Comparison of ENCODE assay signal across 14 cellular contexts in the genomic region with DNA sequence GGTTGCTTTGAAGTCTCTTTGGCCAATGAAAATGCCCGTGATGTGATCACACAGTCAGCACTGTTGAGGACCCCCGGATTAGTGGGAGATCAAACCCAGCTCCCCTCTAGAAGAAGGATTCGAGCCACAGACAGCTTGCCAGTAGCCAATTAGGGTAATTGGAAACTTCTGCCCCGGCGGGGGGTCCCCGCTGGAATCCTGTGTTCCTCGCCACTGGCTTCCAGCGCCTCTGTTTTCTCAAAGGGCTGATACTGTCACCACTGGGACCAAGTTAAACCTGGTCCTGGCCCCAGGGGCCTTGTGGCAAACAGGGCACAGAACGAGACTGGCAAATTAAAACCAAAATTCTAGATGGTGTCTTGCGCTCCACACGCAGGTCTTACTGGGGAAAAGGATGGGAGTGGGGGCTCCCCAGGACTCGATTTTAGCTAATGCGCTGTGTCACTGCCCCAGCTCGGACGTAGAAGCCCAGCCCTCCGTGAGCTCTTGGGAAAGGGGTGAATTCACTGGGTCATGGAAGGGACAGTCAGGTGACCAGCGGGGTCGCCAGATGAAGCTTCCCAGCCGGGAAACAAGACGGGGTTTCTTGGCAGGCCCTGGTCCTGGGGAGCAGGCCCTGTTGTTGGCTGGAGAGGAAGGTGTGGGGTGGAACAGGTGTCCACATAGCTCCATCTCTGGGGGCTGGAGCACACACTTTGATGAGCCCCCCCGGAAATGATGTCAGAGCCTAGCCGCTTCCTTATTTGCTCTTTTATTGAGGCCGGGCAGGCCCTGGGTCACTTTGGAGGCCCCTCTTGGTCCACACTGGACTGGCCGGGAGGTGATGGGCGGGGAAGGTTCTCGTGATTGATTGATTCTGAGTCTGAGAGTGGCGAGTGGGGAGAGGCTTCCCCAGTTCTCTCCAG.
A peak's percentile ranks its signal among the peaks of the same experiment; 100 is the strongest.
DNase-seq lines count a peak whose midpoint lies in the region; ATAC-seq and TF ChIP-seq lines count a peak whose summit lies in the region.
"Had no signal": no experiment of that assay in that cellular context is flagged by ENCODE, and none has a peak within 500 bp of the region (broad histone marks: within the 10 kb centered on the region; RNA-seq: fewer than 3 reads in every experiment).

No MANE protein-coding gene starts in this region.

- TF ChIP-seq POLR2A in prostate gland (IDR thresholded peaks at IDR 0.05) = no peak

- H3K4me1 ChIP-seq in iPS-18a (ENCODE audit: control insufficient read depth, low read depth, low read length) = peaks cover 22% of the 10 kb centered on the region
- no peaks in the 10 kb centered on the region for H3K4me1 ChIP-seq in prostate gland (replicated peaks)
- H3K4me1 ChIP-seq: psoas muscle had no signal

- no peak for TF ChIP-seq CTCF in prostate gland (IDR thresholded peaks at IDR 0.05)

- H3K27ac ChIP-seq in SK-N-MC (peak overlapping the region; percentile 62; the same call in 1 of the 2 replicates), iPS-18a (ENCODE audit: low read length) (no peak overlapping the region), prostate gland (peak overlapping the region; percentile 43 to 47)
- H3K27ac ChIP-seq: psoas muscle had no signal

- H3K27me3 ChIP-seq in iPS-18a (ENCODE audit: control insufficient read depth, insufficient read depth, low read length) (no peaks in the 10 kb centered on the region), prostate gland (replicated peaks; ENCODE audit: insufficient read depth) (no peaks in the 10 kb centered on the region)

- ATAC-seq in GM21447 (IDR thresholded peaks at IDR 0.05; ENCODE audit: unreplicated experiment) (no peak), HG03025 (IDR thresholded peaks at IDR 0.05; ENCODE audit: low FRiP score, unreplicated experiment) (no peak)
- ATAC-seq: activated CD8-positive, alpha-beta T cell treated with anti-CD3 and anti-CD28 coated beads, Interleukin-2, amount 10 ng/mL, durations not matched to agents 7 days and 5 days; CD8-positive, alpha-beta T cell had no signal

- intact Hi-C loops in prostate gland (cut with DNase I) = no loop called here

- DNase-seq in NCI-H748 (lab: John Stamatoyannopoulos, UW; ENCODE audit: unreplicated experiment) = peak; percentile 21
- no peak for DNase-seq in NCI-H748 treated with DMSO at 0.1 percent for 48 hours (lab: John Stamatoyannopoulos, UW)
- DNase-seq in SK-N-MC (ENCODE audit: low read depth, low spot score) = peak; percentile 37
- DNase-seq in prostate gland (ENCODE audit: low spot score) = no peak
- no peak for DNase-seq in central memory CD4-positive, alpha-beta T cell
- DNase-seq: activated CD8-positive, alpha-beta T cell treated with anti-CD3 and anti-CD28 coated beads, Interleukin-2, amount 10 ng/mL, durations not matched to agents 7 days and 5 days; activated effector memory CD4-positive, alpha-beta T cell treated with Interleukin-2 at 50 U/mL for 16 hours; CD8-positive, alpha-beta T cell; NCI-H2029 treated with DMSO at 0.1 percent for 48 hours; stimulated activated CD4-positive, alpha-beta T cell treated with anti-CD3 and anti-CD28 coated beads, Interleukin-1b, Interleukin-23, amount 100 ng/mL, for 48 hours had no signal

- 81% methylated on average over 27 of the region's 27 CpGs for WGBS in prostate gland

- H3K9ac ChIP-seq in SK-N-MC (ENCODE audit: insufficient read length) = no peak overlapping the region
- H3K9ac ChIP-seq in iPS-18a (ENCODE audit: low read length) = peak overlapping the region; percentile 3

- H3K4me3 ChIP-seq in SK-N-MC = peak overlapping the region; percentile 25; the same call in 1 of the 2 replicates
- peak overlapping the region; percentile 16 for H3K4me3 ChIP-seq in iPS-18a (ENCODE audit: low read length)
- H3K4me3 ChIP-seq in prostate gland = no peak overlapping the region
- H3K4me3 ChIP-seq: psoas muscle had no signal

- no peaks in the 10 kb centered on the region for H3K9me3 ChIP-seq in SK-N-MC (ENCODE audit: low read depth, low read length)
- H3K9me3 ChIP-seq in iPS-18a (ENCODE audit: control insufficient read depth, low read depth, low read length) = no peaks in the 10 kb centered on the region
- H3K9me3 ChIP-seq in prostate gland = no peaks in the 10 kb centered on the region
- H3K9me3 ChIP-seq: psoas muscle had no signal

- no peaks in the 10 kb centered on the region for H3K36me3 ChIP-seq in SK-N-MC (ENCODE audit: insufficient read depth, low read length)
- no peaks in the 10 kb centered on the region for H3K36me3 ChIP-seq in iPS-18a (ENCODE audit: control insufficient read depth, low read depth, low read length)
- H3K36me3 ChIP-seq in prostate gland = no peaks in the 10 kb centered on the region

Comparison
In these comparisons a context has a peak if more than half of its experiments do, and no peak if none do; other contexts are left out.
1. DNase-seq: peak in NCI-H748 (single experiment) and SK-N-MC (single experiment); none in NCI-H748 treated with DMSO at 0.1 percent for 48 hours (single experiment), prostate gland (single experiment) and central memory CD4-positive, alpha-beta T cell (single experiment).
2. H3K4me3 ChIP-seq: peak in SK-N-MC (single experiment) and iPS-18a (single experiment); none in prostate gland (0 of 2).